Comparison of ENCODE assay signal across 14 cellular contexts in genomic region chr3:100661294-100661693, GRCh38. TPM values are rescaled to one million over a fixed set of nuclear protein-coding genes. Genes with fewer than 3 reads are reported as not detected.
"Had no signal": no experiment of that assay in that cellular context is flagged by ENCODE, and none has a peak within 500 bp of the region (broad histone marks: within the 10 kb centered on the region; RNA-seq: fewer than 3 reads in every experiment).

No MANE protein-coding gene starts in this region.

RNA-seq across cellular contexts. Expression of gene ADGRG7, which starts 51.9 kb away (rescaled TPM):
- total RNA-seq: naive thymus-derived CD8-positive, alpha-beta T cell; natural killer cell treated with Interleukin-12 subunit alpha and Interleukin-12 subunit beta and Interleukin-15 and Interleukin-18, amount 100 ng/mL, for 72 hours; occipital lobe; osteoblast; ovary; right cardiac atrium; sigmoid colon; spleen; subcutaneous adipose tissue; thoracic aorta; thyroid gland; upper lobe of left lung; vagina had no signal
- polyA plus RNA-seq: naive thymus-derived CD8-positive, alpha-beta T cell; neural cell; ovary; right cardiac atrium; spleen had no signal
